ENCODE assay signal across 10 cellular contexts in the genomic region with DNA sequence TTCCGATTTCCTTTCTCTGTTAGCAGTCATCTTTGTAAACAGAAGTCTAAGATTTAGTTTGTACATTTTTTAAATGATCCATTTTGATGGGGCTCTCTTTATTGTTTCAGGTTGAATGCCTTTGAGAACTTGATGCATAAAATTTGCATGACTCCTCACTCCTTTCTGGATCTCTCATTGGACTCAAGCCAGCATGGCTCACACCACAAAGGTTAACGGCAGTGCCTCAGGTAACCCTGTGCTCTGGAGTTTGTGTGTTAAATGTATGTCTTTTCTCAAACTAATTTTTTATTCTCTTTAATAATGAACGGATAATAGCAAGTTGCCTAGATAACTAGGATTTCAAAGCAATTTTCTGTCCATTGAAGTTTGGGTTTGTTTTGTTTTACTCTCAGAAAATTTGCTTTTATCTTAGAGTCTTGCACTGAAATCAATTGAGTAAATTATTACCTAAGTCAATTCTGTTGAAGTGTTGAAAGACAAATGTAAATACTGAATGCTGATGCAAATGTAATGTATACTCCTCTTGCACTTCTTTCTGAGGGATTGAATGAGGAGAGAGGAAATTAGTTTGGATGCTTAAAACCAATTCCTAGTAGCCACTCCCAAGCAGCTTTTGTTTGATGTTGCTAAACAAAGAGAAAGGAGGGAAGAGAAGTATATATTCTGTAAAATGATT.
DNase-seq lines count a peak whose midpoint lies in the region; ATAC-seq, FAIRE-seq and TF ChIP-seq lines count a peak whose summit lies in the region.
"Had no signal": no experiment of that assay in that cellular context is flagged by ENCODE, and none has a peak within 500 bp of the region (broad histone marks: within the 10 kb centered on the region; RNA-seq: fewer than 3 reads in every experiment).

No MANE protein-coding gene starts in this region.

- H4K20me1 ChIP-seq in mammary epithelial cell (ENCODE audit: insufficient read depth, low read length): no peaks in the 10 kb centered on the region

- H2AFZ ChIP-seq in mammary epithelial cell (ENCODE audit: low read depth, low read length): no peak overlapping the region

- dilution Hi-C loops in mammary epithelial cell (cut with HindIII; ENCODE audit: low sequenced_read_pairs): no loop called here

- FAIRE-seq in H54 (lab: Jason Lieb, UNC): peak; percentile 74
- FAIRE-seq: G401.6 had no signal

- H3K9me3 ChIP-seq in A673 (ENCODE audit: low read depth, low read length, poor library complexity, severe bottlenecking) (no peaks in the 10 kb centered on the region), mammary epithelial cell (replicated peaks; ENCODE audit: insufficient read depth, low read length) (no peaks in the 10 kb centered on the region), muscle layer of duodenum (ENCODE audit: control insufficient read depth in 1 of 2, low read length in 2 of 2) (no peaks in the 10 kb centered on the region)

- CTCF ChIA-PET in A673 (lab: Charles Lee) (no interaction called here), mammary epithelial cell (lab: Charles Lee; ENCODE audit: low non-redundant PET) (no interaction called here)

- intact Hi-C loops in A673 (cut with micrococcal nuclease; ENCODE audit: unreplicated experiment) (no loop called here), mammary epithelial cell (cut with micrococcal nuclease) (loop anchor here (1.0 to 2.0 kb wide), 3 partner anchors 7 to 76 kb away; no protein-coding TSS in a partner anchor)

- in situ Hi-C loops in mammary epithelial cell (cut with MboI; ENCODE audit: low sequenced_read_pairs in 2 of 2): no loop called here

- H3K9ac ChIP-seq in mammary epithelial cell (ENCODE audit: insufficient read depth, low read length): peak overlapping the region; percentile 69

- POLR2A ChIA-PET in A673 (lab: Charles Lee; ENCODE audit: low non-redundant PET): no interaction called here

- H3K4me2 ChIP-seq in mammary epithelial cell (ENCODE audit: insufficient read depth, low read depth, low read length): peak overlapping the region; percentile 86

- no TSS peak for BruUV-seq in A673 (replicated peaks; lab: Mats Ljungman, UMichigan)
- no TSS peak for BruUV-seq in mammary epithelial cell (replicated peaks; lab: Mats Ljungman, UMichigan)

- H3K27ac ChIP-seq in A673 (ENCODE audit: low read depth, low read length, poor library complexity, severe bottlenecking) (no peak overlapping the region), mammary epithelial cell (ENCODE audit: insufficient read depth, low read depth, low read length) (peak overlapping the region; percentile 96), muscle layer of duodenum (ENCODE audit: low read length) (peak overlapping the region; percentile 78)

- H3K27me3 ChIP-seq in A673 (replicated peaks; ENCODE audit: insufficient read depth, low read depth, low read length, poor library complexity) (no peaks in the 10 kb centered on the region), mammary epithelial cell (ENCODE audit: insufficient read depth, low read length) (no peaks in the 10 kb centered on the region), muscle layer of duodenum (ENCODE audit: low read depth, low read length) (no peaks in the 10 kb centered on the region)

- no peak for TF ChIP-seq POLR2A in H54 (IDR thresholded peaks at IDR 0.05; ENCODE audit: low read depth, low read length)

- no peak for DNase-seq in A673 (ENCODE audit: low spot score)
- no peak for DNase-seq in H54 (ENCODE audit: insufficient read length, low spot score)
- peak; percentile 73 for DNase-seq in mammary epithelial cell
- DNase-seq in EL: no peak
- DNase-seq in HUDEP-2 (lab: John Stamatoyannopoulos, UW; ENCODE audit: unreplicated experiment in 76 of 76): no peak
- no peak for DNase-seq in NCI-H446 (lab: John Stamatoyannopoulos, UW)
- DNase-seq: H7 had no signal

- no peaks in the 10 kb centered on the region for H3K36me3 ChIP-seq in A673 (ENCODE audit: insufficient read depth, low read length, poor library complexity, severe bottlenecking)
- H3K36me3 ChIP-seq in mammary epithelial cell (ENCODE audit: insufficient read depth, low read length): no peaks in the 10 kb centered on the region
- no peaks in the 10 kb centered on the region for H3K36me3 ChIP-seq in muscle layer of duodenum (ENCODE audit: control insufficient read depth in 1 of 2, insufficient read depth in 2 of 2, low read length in 2 of 2)

- WGBS in mammary epithelial cell (ENCODE audit: low coverage, missing lambda C conversion rate): 25% methylated on average over 3 of the region's 3 CpGs

- TF ChIP-seq CTCF in A673 (conservative IDR thresholded peaks at IDR 0.05; ENCODE audit: low read depth, low read length) (no peak), mammary epithelial cell (conservative IDR thresholded peaks at IDR 0.05 in 1 of 2, IDR thresholded peaks at IDR 0.05 in 1 of 2; ENCODE audit: extremely low read depth in 1 of 2, insufficient read depth in 1 of 2, low read depth in 1 of 2, low read length in 2 of 2) (no peak)

- H3K4me1 ChIP-seq in A673 (ENCODE audit: insufficient read depth, low read length, poor library complexity, severe bottlenecking): no peaks in the 10 kb centered on the region
- H3K4me1 ChIP-seq in mammary epithelial cell (ENCODE audit: insufficient read depth, low read length): peaks cover 67% of the 10 kb centered on the region
- H3K4me1 ChIP-seq in muscle layer of duodenum (ENCODE audit: control insufficient read depth in 1 of 2, insufficient read depth in 2 of 2, low read length in 2 of 2): peaks cover 6 to 11% of the 10 kb centered on the region in 2 donors

- ATAC-seq in GM18858 (IDR thresholded peaks at IDR 0.05; ENCODE audit: unreplicated experiment): no peak

- peaks cover 12% of the 10 kb centered on the region for H3K79me2 ChIP-seq in mammary epithelial cell (ENCODE audit: insufficient read depth, low read length)

- peak overlapping the region; percentile 23 for H3K4me3 ChIP-seq in A673 (ENCODE audit: low read depth, low read length, poor library complexity, severe bottlenecking)
- H3K4me3 ChIP-seq in mammary epithelial cell (replicated peaks in 1 of 3; ENCODE audit: insufficient read depth in 1 of 3, low read depth in 2 of 3, low read length in 3 of 3): peak overlapping the region in 2 of 3 experiments; percentile 43 to 48
- peak overlapping the region; percentile 58 to 67 for H3K4me3 ChIP-seq in muscle layer of duodenum (ENCODE audit: low read depth in 1 of 2, low read length in 2 of 2)
